ENCODE assay signal across 1 cellular context in genomic region chr4:179977378-179977777, GRCh38.
TF ChIP-seq lines count a peak whose summit lies in the region.

No MANE protein-coding gene starts in this region.

TF ChIP-seq in HEK293, 187 proteins besides CTCF, POLR2A, EP300 and RAD21:
- no peak for TF ChIP-seq ZNF518A (tag by site-specific recombination; conservative IDR thresholded peaks at IDR 0.05; ENCODE audit: low read depth)
- TF ChIP-seq PRDM1 (tag by site-specific recombination; IDR thresholded peaks at IDR 0.05) = peak; percentile 92
- TF ChIP-seq ZNF366 (tag by site-specific recombination; conservative IDR thresholded peaks at IDR 0.05) = peak; percentile 38; the same call in 1 of the 2 replicates
- TF ChIP-seq ZNF561 (tag by site-specific recombination; IDR thresholded peaks at IDR 0.05; ENCODE audit: borderline replicate concordance) = no peak
